Comparison of ENCODE assay signal across 9 cellular contexts in the genomic region with DNA sequence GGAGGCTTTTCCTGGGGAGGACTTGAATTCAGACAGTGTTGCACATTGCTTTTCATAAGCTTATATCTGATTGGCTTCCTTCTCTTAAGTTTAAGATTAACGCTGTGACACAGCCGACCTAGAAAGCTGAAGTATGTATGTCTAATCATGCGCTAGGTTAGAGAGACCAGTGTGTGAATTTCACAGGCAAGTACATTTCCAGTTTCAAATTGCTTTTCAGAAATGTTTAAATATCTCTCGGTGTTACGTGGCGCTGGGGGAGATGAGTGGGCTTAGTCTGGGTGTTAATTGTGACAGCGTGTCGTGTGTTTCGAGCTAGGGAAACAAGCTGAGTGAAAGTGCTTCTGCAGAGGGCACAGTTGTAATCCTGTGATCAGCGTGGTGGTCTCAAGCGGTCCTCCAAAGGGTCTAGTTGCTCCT.
DNase-seq lines count a peak whose midpoint lies in the region; ATAC-seq and TF ChIP-seq lines count a peak whose summit lies in the region.
"Had no signal": no experiment of that assay in that cellular context is flagged by ENCODE, and none has a peak within 500 bp of the region (broad histone marks: within the 10 kb centered on the region; RNA-seq: fewer than 3 reads in every experiment).

No MANE protein-coding gene starts in this region.

- POLR2A ChIA-PET in AG04450 (lab: Yijun Ruan, JAX), result interaction anchor here (0.9 to 3.2 kb wide), 4 partner anchors 10 to 68 kb away, joined by 3 to 27 read pairs (median 14); no protein-coding TSS in a partner anchor

- no peak for TF ChIP-seq POLR2A in esophagus muscularis mucosa (IDR thresholded peaks at IDR 0.05; ENCODE audit: low read depth)

- no peaks in the 10 kb centered on the region for H3K9me3 Mint-ChIP-seq in natural killer cell

- H3K9me3 ChIP-seq in AG04450 (ENCODE audit: control insufficient read depth, insufficient read depth, low read length) (peaks cover 2% of the 10 kb centered on the region; the same call in 1 of the 2 replicates), MG63 (no peaks in the 10 kb centered on the region), esophagus muscularis mucosa (no peaks in the 10 kb centered on the region), osteoblast (ENCODE audit: low read depth, low read length) (no peaks in the 10 kb centered on the region)
- H3K9me3 ChIP-seq: Caco-2 had no signal

- CTCF ChIA-PET in AG04450 (lab: Charles Lee), result interaction anchor here (0.5 to 1.5 kb wide), 3 partner anchors 149 to 332 kb away, joined by 4 to 7 read pairs (median 5); no protein-coding TSS in a partner anchor

- H3K27me3 Mint-ChIP-seq in natural killer cell (ENCODE audit: low read depth in 2 of 2), result peaks cover 9 to 44% of the 10 kb centered on the region in 2 donors

- H2AFZ ChIP-seq in osteoblast (ENCODE audit: low read length), result no peak overlapping the region

- no peaks in the 10 kb centered on the region for H3K36me3 Mint-ChIP-seq in natural killer cell

- H3K36me3 ChIP-seq in MG63 (no peaks in the 10 kb centered on the region), esophagus muscularis mucosa (no peaks in the 10 kb centered on the region), osteoblast (ENCODE audit: insufficient read depth, low read length) (no peaks in the 10 kb centered on the region)

- H3K4me3 ChIP-seq in AG04450 (ENCODE audit: low read depth, low read length) (peak overlapping the region; percentile 62), MG63 (peak overlapping the region; percentile 43), esophagus muscularis mucosa (peak overlapping the region; percentile 50 to 65 (median 54)), osteoblast (ENCODE audit: insufficient read depth, low read length) (peak overlapping the region; percentile 75)

- H3K27ac Mint-ChIP-seq in natural killer cell, result no peak overlapping the region

- H4K20me1 ChIP-seq in osteoblast (ENCODE audit: insufficient read depth, low read length), result no peaks in the 10 kb centered on the region

- TF ChIP-seq CTCF in AG04450 (IDR thresholded peaks at IDR 0.05; ENCODE audit: low read depth, low read length), result no peak
- no peak for TF ChIP-seq CTCF in esophagus muscularis mucosa (IDR thresholded peaks at IDR 0.05)
- TF ChIP-seq CTCF in osteoblast (IDR thresholded peaks at IDR 0.05; ENCODE audit: extremely low read depth, low read depth, low read length), result no peak
- no peak for TF ChIP-seq CTCF in natural killer cell (IDR thresholded peaks at IDR 0.05)

- H3K27me3 ChIP-seq in AG04450 (ENCODE audit: control insufficient read depth, insufficient read depth, low read length) (no peaks in the 10 kb centered on the region), MG63 (no peaks in the 10 kb centered on the region), esophagus muscularis mucosa (no peaks in the 10 kb centered on the region), osteoblast (ENCODE audit: insufficient read depth, low read length) (no peaks in the 10 kb centered on the region)

- 20% methylated on average over 11 of the region's 11 CpGs for WGBS in esophagus muscularis mucosa

- no peak for DNase-seq in AG04450 (ENCODE audit: low read depth, low spot score)
- no peak for DNase-seq in MG63
- no peak for DNase-seq in esophagus muscularis mucosa (ENCODE audit: extremely low spot score)
- no peak for DNase-seq in osteoblast (ENCODE audit: insufficient read length, low spot score, missing footprints)
- DNase-seq in GDM1 (lab: John Stamatoyannopoulos, UW), result no peak
- no peak for DNase-seq in activated naive CD4-positive, alpha-beta T cell (lab: John Stamatoyannopoulos, UW)
- no peak for DNase-seq in natural killer cell
- DNase-seq: Caco-2 had no signal

- no peaks in the 10 kb centered on the region for H3K4me1 Mint-ChIP-seq in natural killer cell

- ATAC-seq in GM21360 (IDR thresholded peaks at IDR 0.05; ENCODE audit: unreplicated experiment), result no peak
- ATAC-seq in natural killer cell, result no peak

- peaks cover 18 to 64% (median 53%) of the 10 kb centered on the region in 4 donors for H3K4me1 ChIP-seq in esophagus muscularis mucosa
- H3K4me1 ChIP-seq in osteoblast (ENCODE audit: insufficient read depth, low read length), result peaks cover 36% of the 10 kb centered on the region
- H3K4me1 ChIP-seq: Caco-2 had no signal

- H3K4me2 ChIP-seq in osteoblast (ENCODE audit: insufficient read depth, low read length), result peak overlapping the region; percentile 86

- TF ChIP-seq EP300 in esophagus muscularis mucosa (IDR thresholded peaks at IDR 0.05), result no peak

- H3K79me2 ChIP-seq in osteoblast (ENCODE audit: insufficient read depth, low read length), result peaks cover 61% of the 10 kb centered on the region

- peak overlapping the region; percentile 90 for H3K27ac ChIP-seq in AG04450 (ENCODE audit: low read depth, low read length)
- peak overlapping the region; percentile 81 to 87 (median 86) for H3K27ac ChIP-seq in esophagus muscularis mucosa (replicated peaks in 1 of 4)
- peak overlapping the region; percentile 99 for H3K27ac ChIP-seq in osteoblast (ENCODE audit: low read depth, low read length)

- no peak overlapping the region for H3K4me3 Mint-ChIP-seq in natural killer cell

- intact Hi-C loops in esophagus muscularis mucosa (cut with DNase I) (no loop called here), natural killer cell (cut with micrococcal nuclease) (no loop called here)
